Comparison of ENCODE assay signal across 19 cellular contexts in genomic region chr15:36469567-36469966, GRCh38.
DNase-seq lines count a peak whose midpoint lies in the region; ATAC-seq, FAIRE-seq and TF ChIP-seq lines count a peak whose summit lies in the region.
"Had no signal": no experiment of that assay in that cellular context is flagged by ENCODE, and none has a peak within 500 bp of the region (broad histone marks: within the 10 kb centered on the region; RNA-seq: fewer than 3 reads in every experiment).

No MANE protein-coding gene starts in this region.

- H3K4me1 ChIP-seq in tibial nerve: no peaks in the 10 kb centered on the region

- TF ChIP-seq POLR2A in tibial nerve (IDR thresholded peaks at IDR 0.05): no peak

- H3K9me3 ChIP-seq in tibial nerve: no peaks in the 10 kb centered on the region
- H3K9me3 ChIP-seq: MG63 had no signal

- H3K4me3 ChIP-seq in astrocyte of the spinal cord (ENCODE audit: low read depth, low read length): no peak overlapping the region
- H3K4me3 ChIP-seq in tibial nerve: no peak overlapping the region
- H3K4me3 ChIP-seq: MG63 had no signal

- no peak for FAIRE-seq in HTR-8/SVneo (lab: Jason Lieb, UNC)

- TF ChIP-seq CTCF in astrocyte of the spinal cord (IDR thresholded peaks at IDR 0.05; ENCODE audit: low read depth, low read length): no peak
- no peak for TF ChIP-seq CTCF in tibial nerve (IDR thresholded peaks at IDR 0.05)

- H3K27ac ChIP-seq in tibial nerve: no peak overlapping the region

- no peaks in the 10 kb centered on the region for H3K36me3 ChIP-seq in tibial nerve
- H3K36me3 ChIP-seq: MG63 had no signal

- in situ Hi-C loops in astrocyte of the spinal cord (cut with HindIII; ENCODE audit: low sequenced_read_pairs): no loop called here

- TF ChIP-seq EP300 in tibial nerve (IDR thresholded peaks at IDR 0.05): no peak

- H3K27me3 ChIP-seq in tibial nerve: no peaks in the 10 kb centered on the region
- H3K27me3 ChIP-seq: MG63 had no signal

- ATAC-seq in GM19455 (IDR thresholded peaks at IDR 0.05; ENCODE audit: unreplicated experiment) (no peak), GM21528 (IDR thresholded peaks at IDR 0.05; ENCODE audit: low FRiP score, unreplicated experiment) (no peak)
- ATAC-seq: activated CD8-positive, alpha-beta memory T cell treated with anti-CD3 and anti-CD28 coated beads, Interleukin-2, amount 10 ng/mL, durations not matched to agents 7 days and 5 days; CD8-positive, alpha-beta T cell; HCT116; naive thymus-derived CD4-positive, alpha-beta T cell; stimulated activated naive CD8-positive, alpha-beta T cell treated with anti-CD3 and anti-CD28 coated beads, Interleukin-15, amount 100 ng/mL, for 72 hours had no signal

- 57 to 64% methylated on average over 4 of the region's 4 CpGs for WGBS in tibial nerve, 2 donors

- DNase-seq in A172 (ENCODE audit: low spot score): peak; percentile 10
- DNase-seq in HTR-8/SVneo (ENCODE audit: insufficient read length, low spot score): peak; percentile 9
- DNase-seq in astrocyte of the spinal cord (ENCODE audit: low read depth, low spot score): peak; percentile 63
- peak; percentile 47 for DNase-seq in iris pigment epithelial cell (ENCODE audit: low read depth)
- DNase-seq in tibial nerve (ENCODE audit: low spot score in 2 of 2): no peak
- DNase-seq in NCI-H2081 treated with DMSO at 0.1 percent for 48 hours (lab: John Stamatoyannopoulos, UW): no peak
- DNase-seq: activated CD4-positive, alpha-beta T cell treated with anti-CD3 and anti-CD28 coated beads for 1 hour; activated CD8-positive, alpha-beta memory T cell treated with anti-CD3 and anti-CD28 coated beads, Interleukin-2, amount 10 ng/mL, durations not matched to agents 7 days and 5 days; activated gamma-delta T cell; CD8-positive, alpha-beta T cell; MG63; naive thymus-derived CD4-positive, alpha-beta T cell; NCI-H1694; SHP77; stimulated activated CD4-positive, alpha-beta T cell treated with anti-CD3 and anti-CD28 coated beads, Interleukin-15, amount 100 ng/mL, for 24 hours; stimulated activated naive CD8-positive, alpha-beta T cell treated with anti-CD3 and anti-CD28 coated beads, Interleukin-15, amount 100 ng/mL, for 72 hours had no signal

Comparison
In these comparisons a context has a peak if more than half of its experiments do, and no peak if none do; other contexts are left out.
1. DNase-seq: peak in A172 (single experiment), HTR-8/SVneo (single experiment), astrocyte of the spinal cord (single experiment) and iris pigment epithelial cell (single experiment); none in tibial nerve (0 of 2) and NCI-H2081 treated with DMSO at 0.1 percent for 48 hours (single experiment).